In genomic region chr4:127698789-127699200, GRCh38 we compare ENCODE assay signal across 8 cellular contexts. TPM values are rescaled to one million over a fixed set of nuclear protein-coding genes. Genes with fewer than 3 reads are reported as not detected.
DNase-seq lines count a peak whose midpoint lies in the region; ATAC-seq and TF ChIP-seq lines count a peak whose summit lies in the region.

No MANE protein-coding gene starts in this region.

- H3K4me3 ChIP-seq in PC-3 (ENCODE audit: low read length) (0 out of 2 replicates have a peak overlapping the region, but pooled peaks have one; percentile 18), left lung (no peak overlapping the region)

- H2AFZ ChIP-seq in PC-3 (ENCODE audit: low read length) = peak overlapping the region; percentile 27

- H3K9ac ChIP-seq in PC-3 (ENCODE audit: low read length) = no peak overlapping the region

- H3K36me3 ChIP-seq in PC-3 (ENCODE audit: low read depth, low read length) (0 out of 2 replicates have a peak, but pooled peaks cover 3% of the 10 kb centered on the region), left lung (no peaks in the 10 kb centered on the region)

- H3K27me3 ChIP-seq in PC-3 (ENCODE audit: low read length) (no peaks in the 10 kb centered on the region), left lung (no peaks in the 10 kb centered on the region)

- peaks cover 8% of the 10 kb centered on the region for H3K27me3 Mint-ChIP-seq in activated CD4-positive, alpha-beta memory T cell treated with anti-CD3 and anti-CD28 coated beads for 36 hours

- no peaks in the 10 kb centered on the region for H3K9me2 ChIP-seq in PC-3 (replicated peaks; ENCODE audit: low read length)

- no peaks in the 10 kb centered on the region for H3K36me3 Mint-ChIP-seq in activated CD4-positive, alpha-beta memory T cell treated with anti-CD3 and anti-CD28 coated beads for 36 hours

- no peaks in the 10 kb centered on the region for H3K79me2 ChIP-seq in PC-3 (ENCODE audit: low read length)

- no peak overlapping the region for H3K27ac Mint-ChIP-seq in activated CD4-positive, alpha-beta memory T cell treated with anti-CD3 and anti-CD28 coated beads for 36 hours

- DNase-seq in PC-3 = peak; percentile 87
- no peak for DNase-seq in left lung
- no peak for DNase-seq in NCI-H1436 treated with DMSO at 0.1 percent for 48 hours (lab: John Stamatoyannopoulos, UW)
- no peak for DNase-seq in stimulated activated CD4-positive, alpha-beta T cell treated with anti-CD3 and anti-CD28 coated beads, Interleukin-4, amount 100 ng/mL, for 4 hours
- no peak for DNase-seq in activated CD4-positive, alpha-beta memory T cell treated with anti-CD3 and anti-CD28 coated beads for 36 hours
- no peak for DNase-seq in stimulated activated CD4-positive, alpha-beta T cell treated with anti-CD3 and anti-CD28 coated beads, Interleukin-2, amount 100 ng/mL, for 24 hours

- H3K4me2 ChIP-seq in PC-3 (ENCODE audit: low read length) = peak overlapping the region; percentile 70

- H3K4me1 Mint-ChIP-seq in activated CD4-positive, alpha-beta memory T cell treated with anti-CD3 and anti-CD28 coated beads for 36 hours (ENCODE audit: low read depth) = no peaks in the 10 kb centered on the region

- no TSS peak for BruUV-seq in PC-3 (replicated peaks; lab: Mats Ljungman, UMichigan)

- H3F3A ChIP-seq in PC-3 (ENCODE audit: low read length, unreplicated experiment) = no peaks in the 10 kb centered on the region

- H3K4me1 ChIP-seq in PC-3 (ENCODE audit: insufficient read depth, low read length) (peaks cover 15% of the 10 kb centered on the region), left lung (no peaks in the 10 kb centered on the region)

- H3K4me3 Mint-ChIP-seq in activated CD4-positive, alpha-beta memory T cell treated with anti-CD3 and anti-CD28 coated beads for 36 hours = no peak overlapping the region

- H3K27ac ChIP-seq in PC-3 (ENCODE audit: low read length) (peak overlapping the region; percentile 60), left lung (no peak overlapping the region)

- TF ChIP-seq CTCF in PC-3 (conservative IDR thresholded peaks at IDR 0.05; ENCODE audit: low read depth, low read length) (no peak), left lung (IDR thresholded peaks at IDR 0.05) (no peak)

- H3K9me3 ChIP-seq in PC-3 (ENCODE audit: low read length) = no peaks in the 10 kb centered on the region
- peaks cover 0 to 11% of the 10 kb centered on the region in 2 donors for H3K9me3 ChIP-seq in left lung

- peaks cover 9% of the 10 kb centered on the region for H3K9me3 Mint-ChIP-seq in activated CD4-positive, alpha-beta memory T cell treated with anti-CD3 and anti-CD28 coated beads for 36 hours

- H4K20me1 ChIP-seq in PC-3 (ENCODE audit: low read length) = no peaks in the 10 kb centered on the region

- intact Hi-C loops in PC-3 (cut with micrococcal nuclease) (loop anchor here (1.0 kb wide), 1 partner anchor 11 kb away; no protein-coding TSS in a partner anchor), left lung (cut with DNase I) (no loop called here)
- intact Hi-C loops in activated CD4-positive, alpha-beta memory T cell treated with anti-CD3 and anti-CD28 coated beads for 36 hours (cut with micrococcal nuclease) = no loop called here

- CTCF ChIA-PET in PC-3 (lab: Charles Lee) = interaction anchor here (0.6 to 1.4 kb wide), 2 partner anchors 34 to 352 kb away, joined by 3 to 4 read pairs; no protein-coding TSS in a partner anchor
- CTCF ChIA-PET in activated CD4-positive, alpha-beta memory T cell treated with anti-CD3 and anti-CD28 coated beads for 36 hours (lab: Charles Lee) = no interaction called here

- POLR2A ChIA-PET in PC-3 (lab: Charles Lee; ENCODE audit: unreplicated experiment) = interaction anchor here (0.6 kb wide), 1 partner anchor 362 kb away, joined by 7 read pairs; no protein-coding TSS in a partner anchor
- POLR2A ChIA-PET in activated CD4-positive, alpha-beta memory T cell treated with anti-CD3 and anti-CD28 coated beads for 36 hours (lab: Charles Lee) = interaction anchor here (0.6 kb wide), 1 partner anchor 363 kb away, joined by 5 read pairs; no protein-coding TSS in a partner anchor

- ATAC-seq in GM18868 (IDR thresholded peaks at IDR 0.05; ENCODE audit: unreplicated experiment) = peak; percentile 100
- ATAC-seq in HG02870 (IDR thresholded peaks at IDR 0.05; ENCODE audit: unreplicated experiment) = peak; percentile 100
- peak; percentile 99 for ATAC-seq in PC-3
- ATAC-seq in left lung = peak; percentile 75

RNA-seq across cellular contexts. Expression of gene SLC25A31, which starts 31.4 kb away (rescaled TPM):
- total RNA-seq in PC-3 (2014; rRNA removed) (not detected in 2 replicates), left lung (not detected)
- total RNA-seq in activated CD4-positive, alpha-beta memory T cell treated with anti-CD3 and anti-CD28 coated beads for 36 hours = not detected
